8 cellular contexts compared by ENCODE assay signal in the genomic region with DNA sequence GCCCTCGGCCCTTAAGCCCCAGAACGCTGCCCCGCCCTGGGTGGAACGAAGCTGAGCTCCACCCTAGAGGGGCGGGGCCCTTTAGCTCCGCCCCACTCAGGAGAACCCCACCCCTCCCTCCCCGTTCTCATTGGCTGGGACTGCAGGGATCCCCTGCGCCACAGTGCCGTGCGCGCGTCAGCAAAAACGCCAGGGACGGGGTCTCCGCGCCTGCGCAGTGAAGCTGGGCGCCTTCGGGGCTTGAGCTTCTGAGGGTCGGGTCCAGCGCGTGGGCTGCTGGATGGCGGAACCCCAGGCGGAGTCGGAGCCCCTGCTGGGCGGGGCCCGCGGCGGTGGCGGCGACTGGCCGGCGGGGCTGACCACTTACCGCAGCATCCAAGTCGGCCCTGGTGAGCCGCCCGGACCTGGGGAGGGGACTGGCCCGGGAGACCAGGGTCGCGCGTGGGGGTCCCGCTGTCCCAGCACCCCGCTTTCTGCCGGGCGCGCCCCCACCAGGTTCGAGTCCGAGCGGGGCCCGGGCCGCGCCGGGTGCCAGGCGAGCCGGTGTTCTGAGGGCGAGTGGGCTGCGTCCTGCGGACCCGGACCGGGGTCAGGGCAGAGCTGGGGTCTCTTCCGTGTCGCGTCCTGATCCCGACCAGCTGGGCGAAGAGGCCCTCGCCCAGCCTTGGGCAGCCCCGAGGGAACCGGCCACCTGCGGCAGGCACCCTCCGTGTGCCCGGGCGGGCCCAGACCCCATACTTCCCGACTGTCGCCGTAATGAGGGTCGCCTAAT. TPM values are rescaled to one million over a fixed set of nuclear protein-coding genes. Genes with fewer than 3 reads are reported as not detected.
A peak's percentile ranks its signal among the peaks of the same experiment; 100 is the strongest.
DNase-seq lines count a peak whose midpoint lies in the region; ATAC-seq lines count a peak whose summit lies in the region.

A gene (plus strand): TSS at position 215 of the 772 bp plus-strand sequence. CDS start 66 bp downstream, at position 281.

- H3K9me3 Mint-ChIP-seq in CD8-positive, alpha-beta memory T cell = no peaks in the 10 kb centered on the region

- H3K27me3 Mint-ChIP-seq in CD8-positive, alpha-beta memory T cell = peaks cover 0 to 15% of the 10 kb centered on the region in 2 donors

- H3K4me1 Mint-ChIP-seq in CD8-positive, alpha-beta memory T cell = peaks cover 15 to 46% (median 21%) of the 10 kb centered on the region in 3 donors

- H3K27me3 ChIP-seq in CD8-positive, alpha-beta memory T cell (ENCODE audit: insufficient read depth, low read length, poor library complexity, severe bottlenecking) = no peaks in the 10 kb centered on the region

- peaks cover 0 to 3% (median 0%) of the 10 kb centered on the region in 3 donors for H3K36me3 Mint-ChIP-seq in CD8-positive, alpha-beta memory T cell

- H3K9me3 ChIP-seq in CD8-positive, alpha-beta memory T cell (ENCODE audit: low read length) = no peaks in the 10 kb centered on the region

- POLR2A ChIA-PET in CD8-positive, alpha-beta memory T cell (lab: Charles Lee) = interaction anchor here (0.6 to 1.6 kb wide), 4 partner anchors 142 to 589 kb away, joined by 3 to 5 read pairs (median 4); no protein-coding TSS in a partner anchor

- peak within 1 kb of the TSS; percentile 79 to 96 (median 92) for H3K27ac Mint-ChIP-seq in CD8-positive, alpha-beta memory T cell

- CTCF ChIA-PET in CD8-positive, alpha-beta memory T cell (lab: Charles Lee) = no interaction called here

- no peaks in the 10 kb centered on the region for H3K36me3 ChIP-seq in CD8-positive, alpha-beta memory T cell (ENCODE audit: insufficient read depth, low read length)

- H3K27ac ChIP-seq in CD8-positive, alpha-beta memory T cell (ENCODE audit: low read depth, low read length) = peak within 1 kb of the TSS; percentile 90

- peak; percentile 88 to 96 (median 90) for DNase-seq in CD8-positive, alpha-beta memory T cell
- DNase-seq in HS-5 (ENCODE audit: low read depth) = peak; percentile 76
- DNase-seq in NK-92 (lab: John Stamatoyannopoulos, UW; ENCODE audit: unreplicated experiment) = peak; percentile 33
- DNase-seq in activated CD8-positive, alpha-beta memory T cell treated with anti-CD3 and anti-CD28 coated beads for 1 hour (ENCODE audit: extremely low read depth in 1 of 2, low read depth in 1 of 2) = peak; percentile 76 to 86
- peak; percentile 88 for DNase-seq in effector CD4-positive, alpha-beta T cell
- DNase-seq in lung microvascular endothelial cell (ENCODE audit: low read depth in 2 of 2) = peak; percentile 96 to 98
- DNase-seq in stimulated activated CD4-positive, alpha-beta T cell treated with anti-CD3 and anti-CD28 coated beads, TNF-alpha, amount 100 ng/mL, for 4 hours (ENCODE audit: low read depth in 3 of 3) = peak; percentile 82 to 85 (median 83)

- peak within 1 kb of the TSS; percentile 76 to 92 (median 84) for H3K4me3 Mint-ChIP-seq in CD8-positive, alpha-beta memory T cell

- peak within 1 kb of the TSS; percentile 74 for H3K4me3 ChIP-seq in CD8-positive, alpha-beta memory T cell (ENCODE audit: low read length)

- H3K4me1 ChIP-seq in CD8-positive, alpha-beta memory T cell (ENCODE audit: insufficient read depth, low read length) = peaks cover 20% of the 10 kb centered on the region

- ATAC-seq in GM19467 (IDR thresholded peaks at IDR 0.05; ENCODE audit: unreplicated experiment) = peak; percentile 76

RNA-seq across cellular contexts. Expression of the gene that starts here (rescaled TPM):
- total RNA-seq in CD8-positive, alpha-beta memory T cell = 10 to 100 TPM; 12.3 to 12.9 TPM
- polyA plus RNA-seq in CD8-positive, alpha-beta memory T cell = 4.0 TPM
- 6.2 and 7.4 TPM in 2 replicates for total RNA-seq in lung microvascular endothelial cell

Comparison
In these comparisons a context has a peak if more than half of its experiments do, and no peak if none do; other contexts are left out.
1. Peak in every context shown above with its lines: DNase-seq, ATAC-seq, H3K4me3 ChIP-seq and H3K27ac ChIP-seq.
2. DNase-seq: peak in every context shown above with its lines; median percentile 97 in lung microvascular endothelial cell; 90 in CD8-positive, alpha-beta memory T cell; 88 in effector CD4-positive, alpha-beta T cell; 83 in stimulated activated CD4-positive, alpha-beta T cell treated with anti-CD3 and anti-CD28 coated beads, TNF-alpha, amount 100 ng/mL, for 4 hours; 81 in activated CD8-positive, alpha-beta memory T cell treated with anti-CD3 and anti-CD28 coated beads for 1 hour; 76 in HS-5; 33 in NK-92.